In genomic region chr22:29553391-29554224, GRCh38 we compare ENCODE assay signal across 1 cellular context.
A peak's percentile ranks its signal among the peaks of the same experiment; 100 is the strongest.
TF ChIP-seq lines count a peak whose summit lies in the region.

Gene THOC5 (minus strand): TSS chr22:29553757. CDS start chr22:29549147, 4,610 bp downstream.

TF ChIP-seq in HepG2, 621 proteins besides CTCF, POLR2A, EP300 and RAD21 (continued from another document and continues in another):
- no peak for TF ChIP-seq ZNF597 (CRISPR knock-in tag; IDR thresholded peaks at IDR 0.05)
- no peak for TF ChIP-seq ZNF75D (CRISPR knock-in tag; IDR thresholded peaks at IDR 0.05; ENCODE audit: borderline replicate concordance)
- TF ChIP-seq U2AF1 (optimal IDR thresholded peaks at IDR 0.05; ENCODE audit: low read depth, low read length), result no peak
- TF ChIP-seq ASH2L (IDR thresholded peaks at IDR 0.05; ENCODE audit: insufficient read length, low read depth, low read length), result peak; percentile 74
- TF ChIP-seq RXRA (CRISPR knock-in tag; IDR thresholded peaks at IDR 0.05), result peak; percentile 62
- peak; percentile 86 for TF ChIP-seq AGO2 (optimal IDR thresholded peaks at IDR 0.05; ENCODE audit: low read depth, low read length)
- no peak for TF ChIP-seq MAFF (IDR thresholded peaks at IDR 0.05; ENCODE audit: low read depth, low read length)
- TF ChIP-seq SKI (IDR thresholded peaks at IDR 0.05; ENCODE audit: partially characterized antibody), result no peak
- no peak for TF ChIP-seq ZNF713 (CRISPR knock-in tag; IDR thresholded peaks at IDR 0.05)
- TF ChIP-seq REXO4 (CRISPR knock-in tag; IDR thresholded peaks at IDR 0.05; ENCODE audit: borderline replicate concordance), result no peak
- TF ChIP-seq ZNF510 (CRISPR knock-in tag; IDR thresholded peaks at IDR 0.05; ENCODE audit: low read depth), result no peak
- TF ChIP-seq MYPOP (CRISPR knock-in tag; IDR thresholded peaks at IDR 0.05), result peak; percentile 85
- peak; percentile 86 for TF ChIP-seq ZNF878 (CRISPR knock-in tag; IDR thresholded peaks at IDR 0.05)
- TF ChIP-seq PPARG (CRISPR knock-in tag; conservative IDR thresholded peaks at IDR 0.05), result peak; percentile 58; the same call in 1 of the 2 replicates
- peak; percentile 91 for TF ChIP-seq AKAP8 (CRISPR knock-in tag; IDR thresholded peaks at IDR 0.05)
- peak; percentile 45; the same call in 1 of the 2 replicates for TF ChIP-seq GATA4 (IDR thresholded peaks at IDR 0.05; ENCODE audit: borderline replicate concordance, low read depth)
- no peak for TF ChIP-seq HDAC6 (IDR thresholded peaks at IDR 0.05; ENCODE audit: low read depth, low read length)
- no peak for TF ChIP-seq BHLHE40 (IDR thresholded peaks at IDR 0.05; ENCODE audit: low read length)
- no peak for TF ChIP-seq ZNF557 (CRISPR knock-in tag; IDR thresholded peaks at IDR 0.05)
- TF ChIP-seq PAXIP1 (CRISPR knock-in tag; conservative IDR thresholded peaks at IDR 0.05), result peak; percentile 75
- no peak for TF ChIP-seq ZNF17 (CRISPR knock-in tag; IDR thresholded peaks at IDR 0.05)
- TF ChIP-seq ZHX2 (IDR thresholded peaks at IDR 0.05; ENCODE audit: low read depth), result peak; percentile 82; the same call in 1 of the 2 replicates
- TF ChIP-seq ZHX2 (CRISPR knock-in tag; IDR thresholded peaks at IDR 0.05; ENCODE audit: borderline replicate concordance), result no peak
- TF ChIP-seq NR2F6 (IDR thresholded peaks at IDR 0.05), result no peak
- TF ChIP-seq NR2F6 (CRISPR knock-in tag; IDR thresholded peaks at IDR 0.05), result peak; percentile 69
- peak; percentile 76 for TF ChIP-seq TAF1 (CRISPR knock-in tag; IDR thresholded peaks at IDR 0.05)
- TF ChIP-seq NFYB (CRISPR knock-in tag; IDR thresholded peaks at IDR 0.05), result no peak
- TF ChIP-seq RAD51 (IDR thresholded peaks at IDR 0.05; ENCODE audit: borderline replicate concordance), result no peak
- TF ChIP-seq CENPBD1 (CRISPR knock-in tag; IDR thresholded peaks at IDR 0.05; ENCODE audit: borderline replicate concordance, low read depth), result no peak
- no peak for TF ChIP-seq ZNF337 (CRISPR knock-in tag; IDR thresholded peaks at IDR 0.05; ENCODE audit: borderline replicate concordance, low read depth)
- TF ChIP-seq RBFOX2 (IDR thresholded peaks at IDR 0.05; ENCODE audit: low read depth, low read length), result peak; percentile 83
- no peak for TF ChIP-seq ZNF773 (CRISPR knock-in tag; IDR thresholded peaks at IDR 0.05; ENCODE audit: borderline replicate concordance)
- TF ChIP-seq ZNF275 (CRISPR knock-in tag; IDR thresholded peaks at IDR 0.05; ENCODE audit: borderline replicate concordance), result no peak; the same call in 1 of the 2 replicates
- peak; percentile 46 for TF ChIP-seq BCL6 (CRISPR knock-in tag; IDR thresholded peaks at IDR 0.05)
- TF ChIP-seq KIAA2018 (CRISPR knock-in tag; IDR thresholded peaks at IDR 0.05; ENCODE audit: borderline replicate concordance), result no peak
